Comparison of ENCODE assay signal across 9 cellular contexts in genomic region chr10:79982486-79982800, GRCh38. TPM values are rescaled to one million over a fixed set of nuclear protein-coding genes. Genes with fewer than 3 reads are reported as not detected.
DNase-seq lines count a peak whose midpoint lies in the region; ATAC-seq and TF ChIP-seq lines count a peak whose summit lies in the region.
"Had no signal": no experiment of that assay in that cellular context is flagged by ENCODE, and none has a peak within 500 bp of the region (broad histone marks: within the 10 kb centered on the region; RNA-seq: fewer than 3 reads in every experiment).

No MANE protein-coding gene starts in this region.

- H3K9me3 ChIP-seq in mucosa of stomach (ENCODE audit: control insufficient read depth, low read length) (no peaks in the 10 kb centered on the region), vagina (no peaks in the 10 kb centered on the region)

- H3K27me3 ChIP-seq in mucosa of stomach (ENCODE audit: control insufficient read depth, insufficient read depth, low read length) (peaks cover 23% of the 10 kb centered on the region), vagina (no peaks in the 10 kb centered on the region)

- DNase-seq in left cardiac atrium (peak; percentile 18), Right ventricle myocardium inferior (ENCODE audit: missing footprints) (no peak), coronary artery (ENCODE audit: low spot score) (no peak), vagina (ENCODE audit: extremely low spot score in 2 of 2) (no peak)
- DNase-seq: GF-D8 had no signal

- ATAC-seq in left cardiac atrium (no peak), Right ventricle myocardium inferior (no peak), HG02588 (IDR thresholded peaks at IDR 0.05; ENCODE audit: unreplicated experiment) (no peak), GM18517 (IDR thresholded peaks at IDR 0.05; ENCODE audit: unreplicated experiment) (no peak), GM19351 (IDR thresholded peaks at IDR 0.05; ENCODE audit: unreplicated experiment) (no peak)

- H3K9ac ChIP-seq in mucosa of stomach (ENCODE audit: low read length) = peak overlapping the region; percentile 71

- intact Hi-C loops in left cardiac atrium (cut with DNase I) = no loop called here
- intact Hi-C loops in Right ventricle myocardium inferior (cut with DNase I) = no loop called here
- intact Hi-C loops in vagina (cut with DNase I) = no loop called here

- no peak for TF ChIP-seq CTCF in coronary artery (IDR thresholded peaks at IDR 0.05)
- no peak for TF ChIP-seq CTCF in vagina (IDR thresholded peaks at IDR 0.05)

- TF ChIP-seq POLR2A in vagina (IDR thresholded peaks at IDR 0.05) = no peak

- peaks cover 18% of the 10 kb centered on the region for H3K4me1 ChIP-seq in mucosa of stomach (ENCODE audit: control insufficient read depth, insufficient read depth, low read length)
- H3K4me1 ChIP-seq in vagina = peaks cover 6% of the 10 kb centered on the region

- peak overlapping the region; percentile 81 for H3K4me3 ChIP-seq in coronary artery
- H3K4me3 ChIP-seq in mucosa of stomach (ENCODE audit: low read length) = peak overlapping the region; percentile 39
- peak overlapping the region; percentile 71 to 77 for H3K4me3 ChIP-seq in vagina

- peak overlapping the region; percentile 81 to 84 for H3K27ac ChIP-seq in coronary artery
- peak overlapping the region; percentile 76 for H3K27ac ChIP-seq in vagina

- H3K36me3 ChIP-seq in mucosa of stomach (ENCODE audit: control insufficient read depth, insufficient read depth, low read length) (no peaks in the 10 kb centered on the region), vagina (no peaks in the 10 kb centered on the region)

RNA-seq across cellular contexts. Expression of gene SFTPD, which starts 33.5 kb away (rescaled TPM):
- total RNA-seq in left cardiac atrium (under 1 TPM in 1 of 2 donors, not detected in 1; 0.29 TPM), Right ventricle myocardium inferior (0.43 TPM), vagina (not detected)
